ENCODE assay signal across 8 cellular contexts in genomic region chr12:49369723-49370145, GRCh38. TPM values are rescaled to one million over a fixed set of nuclear protein-coding genes. Genes with fewer than 3 reads are reported as not detected.
DNase-seq lines count a peak whose midpoint lies in the region; ATAC-seq, FAIRE-seq and TF ChIP-seq lines count a peak whose summit lies in the region.

No MANE protein-coding gene starts in this region.

- ATAC-seq in GM18909 (IDR thresholded peaks at IDR 0.05; ENCODE audit: poor library complexity, unreplicated experiment) (peak; percentile 53), HG03175 (IDR thresholded peaks at IDR 0.05; ENCODE audit: unreplicated experiment) (peak; percentile 40), esophagus mucosa (no peak)

- DNase-seq in D341Med (ENCODE audit: low spot score) (peak; percentile 56), PC-9 (no peak), dermis blood vessel endothelial cell (peak; percentile 72), ovary (peak in 3 of 5 donors; percentile 32 to 46 (median 40)), kidney (no peak)

- CTCF ChIA-PET in PC-9 (lab: Charles Lee) = no interaction called here

- FAIRE-seq in kidney (lab: Jason Lieb, UNC) = no peak

- no peak overlapping the region; the same call in 1 of the 2 replicates for H3K4me3 ChIP-seq in PC-9
- no peak overlapping the region for H3K4me3 ChIP-seq in ovary
- H3K4me3 ChIP-seq in kidney (ENCODE audit: low read length in 2 of 2) = no peak overlapping the region

- POLR2A ChIA-PET in PC-9 (lab: Charles Lee; ENCODE audit: unreplicated experiment) = no interaction called here

- peaks cover 26% of the 10 kb centered on the region for H3F3A ChIP-seq in PC-9 (ENCODE audit: insufficient read depth, low read depth)

- peak overlapping the region; percentile 98 for H3K4me2 ChIP-seq in PC-9

- H3K36me3 ChIP-seq in PC-9 (ENCODE audit: low read depth) = 0 out of 2 replicates have a peak, but pooled peaks cover 5% of the 10 kb centered on the region
- no peaks in the 10 kb centered on the region for H3K36me3 ChIP-seq in ovary
- no peaks in the 10 kb centered on the region for H3K36me3 ChIP-seq in kidney (ENCODE audit: control insufficient read depth in 1 of 2, insufficient read depth in 2 of 2, low read length in 2 of 2)

- TF ChIP-seq EP300 in ovary (IDR thresholded peaks at IDR 0.05) = no peak

- BruUV-seq in PC-9 (replicated peaks; lab: Mats Ljungman, UMichigan) = no TSS peak

- intact Hi-C loops in PC-9 (cut with micrococcal nuclease; ENCODE audit: unreplicated experiment) (loop anchor here (5.0 to 10.0 kb wide), 2 partner anchors 198 to 335 kb away; partner anchors contain the start of genes FMNL3 and MCRS1), ovary (cut with DNase I) (no loop called here), kidney (cut with DNase I) (no loop called here)

- no peak overlapping the region for H2AFZ ChIP-seq in PC-9

- peaks cover 33% of the 10 kb centered on the region for H3K4me1 ChIP-seq in PC-9 (replicated peaks; ENCODE audit: insufficient read depth)
- peaks cover 10% of the 10 kb centered on the region for H3K4me1 ChIP-seq in ovary (ENCODE audit: insufficient read depth)
- H3K4me1 ChIP-seq in kidney (ENCODE audit: control insufficient read depth in 1 of 2, insufficient read depth in 1 of 2, low read depth in 1 of 2, low read length in 2 of 2) = peaks cover 0 to 2% of the 10 kb centered on the region in 2 donors

- no peak for TF ChIP-seq POLR2A in ovary (IDR thresholded peaks at IDR 0.05)

- WGBS in ovary, 3 donors = 17 to 24% (median 19%) methylated on average over 5 of the region's 5 CpGs

- no peaks in the 10 kb centered on the region for H3K9me2 ChIP-seq in PC-9 (ENCODE audit: insufficient read depth)

- H4K20me1 ChIP-seq in PC-9 (ENCODE audit: insufficient read depth) = peaks cover 10% of the 10 kb centered on the region; the same call in 1 of the 2 replicates

- peaks cover 69% of the 10 kb centered on the region for H3K79me2 ChIP-seq in PC-9 (ENCODE audit: low read depth)

- H3K27me3 ChIP-seq in PC-9 (ENCODE audit: insufficient read depth, low read depth) (no peaks in the 10 kb centered on the region), ovary (no peaks in the 10 kb centered on the region)

- H3K9me3 ChIP-seq in PC-9 (ENCODE audit: insufficient read depth, low read depth) (no peaks in the 10 kb centered on the region), ovary (no peaks in the 10 kb centered on the region), kidney (ENCODE audit: control insufficient read depth in 1 of 2, low read length in 2 of 2) (no peaks in the 10 kb centered on the region)

- H3K27ac ChIP-seq in PC-9 (no peak overlapping the region; the same call in 1 of the 2 replicates), ovary (no peak overlapping the region), kidney (ENCODE audit: low read depth in 2 of 2, low read length in 2 of 2) (no peak overlapping the region)

- no peak overlapping the region for H3K9ac ChIP-seq in kidney (ENCODE audit: low read length in 2 of 2)

- TF ChIP-seq CTCF in PC-9 (conservative IDR thresholded peaks at IDR 0.05) (no peak; the same call in 1 of the 2 replicates), ovary (IDR thresholded peaks at IDR 0.05) (peak in 2 of 3 donors; percentile 16 to 32), kidney (IDR thresholded peaks at IDR 0.05; ENCODE audit: borderline replicate concordance, extremely low read depth, insufficient read depth) (no peak)

RNA-seq across cellular contexts. Expression of gene SPATS2, which starts 2.5 kb away (rescaled TPM):
- total RNA-seq in PC-9 (2021) (65.1 and 84.3 TPM in 2 replicates), dermis blood vessel endothelial cell (23.0 and 30.2 TPM in 2 replicates), ovary (10 to 100 TPM in 6 of 7 donors, 1 to 10 TPM in 1; 9.1 to 19.7 (median 15.2) TPM), esophagus mucosa (12.4 TPM), kidney (23.7 TPM)
- polyA plus RNA-seq in ovary (10 to 100 TPM; 10.9 to 28.2 TPM), kidney (ENCODE audit: insufficient read depth, low read depth, low replicate concordance) (10.0 TPM)

RNA-seq across cellular contexts. Expression of gene DNAJC22, which starts 23.0 kb away (rescaled TPM):
- total RNA-seq in PC-9 (2021) (3.7 and 4.7 TPM in 2 replicates), dermis blood vessel endothelial cell (0.85 and 1.1 TPM in 2 replicates), ovary (1 to 10 TPM in 1 of 7 donors, under 1 TPM in 4, not detected in 2; 0.37 to 3.4 (median 0.47) TPM), esophagus mucosa (0.16 TPM), kidney (16.2 TPM)
- polyA plus RNA-seq in ovary (under 1 TPM; 0.30 to 0.58 TPM), kidney (ENCODE audit: insufficient read depth, low read depth, low replicate concordance) (15.1 TPM)

RNA-seq across cellular contexts. Expression of gene C1QL4, which starts 32.7 kb away (rescaled TPM):
- total RNA-seq in PC-9 (2021) = 0.18 and 0.22 TPM in 2 replicates
- total RNA-seq in dermis blood vessel endothelial cell = under 0.01 TPM in 1 of 2 replicates, not detected in the other
- not detected for total RNA-seq in ovary
- polyA plus RNA-seq in ovary = not detected
- total RNA-seq in esophagus mucosa = not detected
- 1.0 TPM for total RNA-seq in kidney
- polyA plus RNA-seq in kidney (ENCODE audit: insufficient read depth, low read depth, low replicate concordance) = not detected

RNA-seq across cellular contexts. Expression of gene TROAP, which starts 46.7 kb away (rescaled TPM):
- total RNA-seq in PC-9 (2021) (79.4 and 79.9 TPM in 2 replicates), dermis blood vessel endothelial cell (4.3 and 14.6 TPM in 2 replicates), ovary (1 to 10 TPM in 3 of 7 donors, under 1 TPM in 3, not detected in 1; 0.36 to 1.6 (median 0.89) TPM), esophagus mucosa (23.6 TPM), kidney (1.0 TPM)
- polyA plus RNA-seq in ovary (under 1 TPM; 0.40 to 0.92 TPM), kidney (ENCODE audit: insufficient read depth, low read depth, low replicate concordance) (1.5 TPM)

Comparison
In these comparisons a context has a peak if more than half of its experiments do, and no peak if none do; other contexts are left out.
1. DNase-seq: peak in D341Med (single experiment), dermis blood vessel endothelial cell (single experiment) and ovary (3 of 5); none in PC-9 (0 of 2) and kidney (single experiment).
2. CTCF ChIP-seq: peak in ovary (2 of 3); none in PC-9 (single experiment) and kidney (single experiment).